ENCODE assay signal across 8 cellular contexts in genomic region chr10:100670828-100671479, GRCh38.
DNase-seq lines count a peak whose midpoint lies in the region; ATAC-seq, FAIRE-seq and TF ChIP-seq lines count a peak whose summit lies in the region.

No MANE protein-coding gene starts in this region.

- TF ChIP-seq CTCF in cardiac muscle cell (IDR thresholded peaks at IDR 0.05; ENCODE audit: low read depth, low read length) = peak; percentile 45
- peak; percentile 52 for TF ChIP-seq CTCF in WI38 (IDR thresholded peaks at IDR 0.05; ENCODE audit: low read depth, low read length)
- TF ChIP-seq CTCF in bronchial epithelial cell (IDR thresholded peaks at IDR 0.05; ENCODE audit: insufficient read depth, low read length, severe bottlenecking) = peak; percentile 60
- TF ChIP-seq CTCF in suprapubic skin (IDR thresholded peaks at IDR 0.05) = peak; percentile 12 to 83

- H3K4me3 ChIP-seq in cardiac muscle cell (no peak overlapping the region), WI38 (ENCODE audit: low read depth, low read length) (no peak overlapping the region), bronchial epithelial cell (ENCODE audit: low read depth, low read length) (no peak overlapping the region), mesenchymal stem cell (ENCODE audit: insufficient read depth in 1 of 2, low read depth in 1 of 2, low read length in 2 of 2) (no peak overlapping the region), suprapubic skin (no peak overlapping the region)

- H3K36me3 ChIP-seq in cardiac muscle cell (no peaks in the 10 kb centered on the region), bronchial epithelial cell (ENCODE audit: control insufficient read depth, insufficient read depth, low read length) (no peaks in the 10 kb centered on the region), mesenchymal stem cell (ENCODE audit: control insufficient read depth in 1 of 2, insufficient read depth in 2 of 2, low read depth in 1 of 2, low read length in 2 of 2) (no peaks in the 10 kb centered on the region), suprapubic skin (no peaks in the 10 kb centered on the region)

- no peak overlapping the region for H2AFZ ChIP-seq in mesenchymal stem cell (ENCODE audit: low read depth, low read length)

- H3K14ac ChIP-seq in mesenchymal stem cell (ENCODE audit: low read length in 2 of 2) = no peak overlapping the region

- H2AK5ac ChIP-seq in mesenchymal stem cell (ENCODE audit: low read length, severe bottlenecking) = no peak overlapping the region

- intact Hi-C loops in Right ventricle myocardium inferior (cut with DNase I) = loop anchor here (10.0 kb wide), 1 partner anchor 204 kb away; no protein-coding TSS in a partner anchor

- no peak overlapping the region for H3K9ac ChIP-seq in mesenchymal stem cell (ENCODE audit: low read length)

- TF ChIP-seq EP300 in suprapubic skin (IDR thresholded peaks at IDR 0.05) = no peak

- H3K4me2 ChIP-seq in mesenchymal stem cell (ENCODE audit: low read length, poor library complexity, severe bottlenecking) = peak overlapping the region; percentile 41

- no peak for FAIRE-seq in bronchial epithelial cell (lab: Jason Lieb, UNC)

- no peak overlapping the region for H2BK5ac ChIP-seq in mesenchymal stem cell (ENCODE audit: low read depth, low read length, poor library complexity, severe bottlenecking)

- H4K91ac ChIP-seq in mesenchymal stem cell (ENCODE audit: low read length) = no peak overlapping the region

- H3K9me3 ChIP-seq in cardiac muscle cell (ENCODE audit: low read depth) = no peaks in the 10 kb centered on the region
- H3K9me3 ChIP-seq in mesenchymal stem cell (ENCODE audit: control insufficient read depth, low read length) = no peaks in the 10 kb centered on the region
- H3K9me3 ChIP-seq in suprapubic skin = no peaks in the 10 kb centered on the region

- H3K23ac ChIP-seq in mesenchymal stem cell (ENCODE audit: low read length in 2 of 2) = no peak overlapping the region

- H3K27ac ChIP-seq in cardiac muscle cell (no peak overlapping the region), mesenchymal stem cell (ENCODE audit: low read length, poor library complexity, severe bottlenecking) (no peak overlapping the region), suprapubic skin (no peak overlapping the region)

- H2BK15ac ChIP-seq in mesenchymal stem cell (ENCODE audit: low read depth, poor library complexity, severe bottlenecking) = no peak overlapping the region

- no peak for TF ChIP-seq POLR2A in suprapubic skin (IDR thresholded peaks at IDR 0.05)

- H3K4me1 ChIP-seq in cardiac muscle cell (ENCODE audit: low read depth) (no peaks in the 10 kb centered on the region), mesenchymal stem cell (ENCODE audit: control insufficient read depth, insufficient read depth, low read depth, low read length) (no peaks in the 10 kb centered on the region), suprapubic skin (peaks cover 5% of the 10 kb centered on the region)

- WGBS in mesenchymal stem cell = 7% methylated on average over 48 of the region's 54 CpGs
- 0% methylated on average over 19 of the region's 54 CpGs for WGBS in suprapubic skin

- no peak for ATAC-seq in Right ventricle myocardium inferior

- H2BK120ac ChIP-seq in mesenchymal stem cell (ENCODE audit: low read depth, low read length) = no peak overlapping the region

- H2BK12ac ChIP-seq in mesenchymal stem cell (ENCODE audit: low read length in 2 of 2) = no peak overlapping the region

- no peak overlapping the region for H3K4ac ChIP-seq in mesenchymal stem cell (ENCODE audit: low read depth in 1 of 2, low read length in 2 of 2)

- no peaks in the 10 kb centered on the region for H3K79me1 ChIP-seq in mesenchymal stem cell (replicated peaks; ENCODE audit: low read length, poor library complexity, severe bottlenecking)

- peaks cover 87% of the 10 kb centered on the region for H3K27me3 ChIP-seq in cardiac muscle cell
- H3K27me3 ChIP-seq in bronchial epithelial cell (ENCODE audit: control insufficient read depth, insufficient read depth, low read length) = peaks cover 30% of the 10 kb centered on the region
- H3K27me3 ChIP-seq in mesenchymal stem cell (ENCODE audit: control insufficient read depth in 1 of 2, insufficient read depth in 1 of 2, low read length in 2 of 2) = peaks cover 82 to 92% of the 10 kb centered on the region in 2 experiments
- peaks cover 90% of the 10 kb centered on the region for H3K27me3 ChIP-seq in suprapubic skin

- DNase-seq in cardiac muscle cell (ENCODE audit: low read depth in 1 of 2, low spot score in 1 of 2) (peak; percentile 17 to 46), Right ventricle myocardium inferior (ENCODE audit: missing footprints) (no peak), bronchial epithelial cell (ENCODE audit: low read depth) (no peak), mesenchymal stem cell (no peak), suprapubic skin (ENCODE audit: low spot score in 2 of 2) (no peak), NCI-H146 (lab: John Stamatoyannopoulos, UW) (no peak), putamen (ENCODE audit: low spot score) (no peak)

- H4K8ac ChIP-seq in mesenchymal stem cell (ENCODE audit: low read length) = no peak overlapping the region

- H3K18ac ChIP-seq in mesenchymal stem cell (ENCODE audit: low read depth in 1 of 2, low read length in 2 of 2) = no peak overlapping the region

Comparison
In these comparisons a context has a peak if more than half of its experiments do, and no peak if none do; other contexts are left out.
1. DNase-seq: peak in cardiac muscle cell (2 of 2); none in Right ventricle myocardium inferior (single experiment), bronchial epithelial cell (single experiment), mesenchymal stem cell (single experiment), suprapubic skin (0 of 2), NCI-H146 (single experiment) and putamen (single experiment).
2. Peak in every context shown above with its lines, with median percentiles within 50 percentile points of each other: CTCF ChIP-seq.